ENCODE assay signal across 17 cellular contexts in the genomic region with DNA sequence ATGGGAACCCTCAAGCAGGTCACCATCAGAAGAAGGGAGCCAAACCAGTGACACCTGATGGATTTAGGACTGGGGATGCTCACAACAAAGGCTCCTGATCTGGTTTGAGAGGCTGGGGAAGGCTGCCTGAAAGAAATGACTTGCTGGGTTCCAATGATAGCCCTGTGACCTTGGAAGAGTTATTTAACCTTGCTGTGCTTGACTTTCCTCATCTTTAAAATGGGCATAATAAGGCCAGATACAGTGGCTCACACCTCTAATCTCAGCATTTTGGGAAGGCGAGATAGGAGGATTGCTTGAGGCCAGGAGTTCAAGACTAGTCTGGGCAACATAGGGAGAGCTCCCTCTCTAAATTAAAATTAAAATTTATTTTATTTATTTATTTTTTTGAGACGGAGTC.
DNase-seq lines count a peak whose midpoint lies in the region; ATAC-seq, FAIRE-seq and TF ChIP-seq lines count a peak whose summit lies in the region.
"Had no signal": no experiment of that assay in that cellular context is flagged by ENCODE, and none has a peak within 500 bp of the region (broad histone marks: within the 10 kb centered on the region; RNA-seq: fewer than 3 reads in every experiment).

No MANE protein-coding gene starts in this region.

- H3K4me2 ChIP-seq in K562 (ENCODE audit: insufficient read depth, low read length) (no peak overlapping the region), neural progenitor cell (no peak overlapping the region)

- H3K9ac ChIP-seq in K562 (ENCODE audit: insufficient read depth in 1 of 2, low read depth in 2 of 2, low read length in 2 of 2): no peak overlapping the region
- H3K9ac ChIP-seq in neural progenitor cell: no peak overlapping the region

- H3K79me2 ChIP-seq in K562 (ENCODE audit: control insufficient read depth, insufficient read depth, low read length) (no peaks in the 10 kb centered on the region), neural progenitor cell (ENCODE audit: low read depth) (no peaks in the 10 kb centered on the region)

- no peaks in the 10 kb centered on the region for H3K36me3 Mint-ChIP-seq in neural progenitor cell
- H3K36me3 Mint-ChIP-seq: CD4-positive, CD25-positive, alpha-beta regulatory T cell; CD8-positive, alpha-beta T cell had no signal

- no peaks in the 10 kb centered on the region for H3K9me3 Mint-ChIP-seq in neural progenitor cell
- H3K9me3 Mint-ChIP-seq: CD4-positive, CD25-positive, alpha-beta regulatory T cell; CD8-positive, alpha-beta T cell had no signal

- no peaks in the 10 kb centered on the region for H4K20me1 ChIP-seq in K562 (replicated peaks; ENCODE audit: control insufficient read depth, insufficient read depth, low read length)
- H4K20me1 ChIP-seq in neural progenitor cell (ENCODE audit: low read depth): no peaks in the 10 kb centered on the region

- no peaks in the 10 kb centered on the region for H3K9me3 ChIP-seq in K562 (replicated peaks; ENCODE audit: control insufficient read depth, insufficient read depth, low read depth, low read length)
- H3K9me3 ChIP-seq in neural progenitor cell (ENCODE audit: low read depth): no peaks in the 10 kb centered on the region
- no peaks in the 10 kb centered on the region for H3K9me3 ChIP-seq in thyroid gland
- H3K9me3 ChIP-seq: Caco-2 had no signal

- H2AFZ ChIP-seq in K562 (ENCODE audit: low read depth, low read length) (no peak overlapping the region), neural progenitor cell (replicated peaks) (no peak overlapping the region)

- no TSS peak for BruUV-seq in K562 (replicated peaks; lab: Mats Ljungman, UMichigan)

- H3K27ac ChIP-seq in K562 (ENCODE audit: extremely low read depth, low read depth, low read length) (no peak overlapping the region), neural progenitor cell (no peak overlapping the region), thyroid gland (no peak overlapping the region)
- H3K27ac ChIP-seq: C4-2B had no signal

- H3K9me1 ChIP-seq in K562 (ENCODE audit: control insufficient read depth, insufficient read depth, low read length): no peaks in the 10 kb centered on the region

- TF ChIP-seq CTCF in K562 (IDR thresholded peaks at IDR 0.05 in 2 of 3, conservative IDR thresholded peaks at IDR 0.05 in 1 of 3; ENCODE audit: insufficient read depth in 2 of 3, low read depth in 1 of 3, low read length in 3 of 3) (no peak), neural progenitor cell (IDR thresholded peaks at IDR 0.05) (no peak), thyroid gland (IDR thresholded peaks at IDR 0.05) (no peak)

- H3K36me3 ChIP-seq in K562 (ENCODE audit: control insufficient read depth, insufficient read depth, low read length) (no peaks in the 10 kb centered on the region), neural progenitor cell (no peaks in the 10 kb centered on the region), thyroid gland (no peaks in the 10 kb centered on the region)

- no peak overlapping the region for H3K4me3 ChIP-seq in K562
- no peak overlapping the region for H3K4me3 ChIP-seq in neural progenitor cell
- H3K4me3 ChIP-seq in thyroid gland (replicated peaks in 1 of 3): no peak overlapping the region

- no peak overlapping the region for H3K4me3 Mint-ChIP-seq in neural progenitor cell
- H3K4me3 Mint-ChIP-seq: CD4-positive, CD25-positive, alpha-beta regulatory T cell; CD8-positive, alpha-beta T cell had no signal

- no peak for TF ChIP-seq EP300 in K562 (IDR thresholded peaks at IDR 0.05; ENCODE audit: low read length)

- H3F3A ChIP-seq in neural progenitor cell (ENCODE audit: low read depth): peaks cover 6% of the 10 kb centered on the region

- TF ChIP-seq POLR2A in K562 (conservative IDR thresholded peaks at IDR 0.05): no peak
- no peak for TF ChIP-seq POLR2A in thyroid gland (IDR thresholded peaks at IDR 0.05)

- H3K27me3 Mint-ChIP-seq in neural progenitor cell (ENCODE audit: insufficient read depth, low read depth): peaks cover 9% of the 10 kb centered on the region

- WGBS in K562 (ENCODE audit: insufficient coverage, low coverage, missing lambda C conversion rate): 71% methylated on average over 2 of the region's 2 CpGs
- 98 to 100% methylated on average over 2 of the region's 2 CpGs for WGBS in thyroid gland, 2 donors

- no peak for FAIRE-seq in K562 (lab: Jason Lieb, UNC)
- FAIRE-seq: G401.6, GM12892 had no signal

- CTCF ChIA-PET in K562 (lab: Yijun Ruan, JAX; ENCODE audit: low intra/inter-chr PET ratio): no interaction called here

- POLR2A ChIA-PET in K562 (lab: Yijun Ruan, JAX): no interaction called here

- H3K4me1 Mint-ChIP-seq in neural progenitor cell: peaks cover 13% of the 10 kb centered on the region
- H3K4me1 Mint-ChIP-seq: CD4-positive, CD25-positive, alpha-beta regulatory T cell had no signal

- no peak for TF ChIP-seq RAD21 in K562 (CRISPR knock-in tag; conservative IDR thresholded peaks at IDR 0.05 in 1 of 2, IDR thresholded peaks at IDR 0.05 in 1 of 2)

- in situ Hi-C loops in K562 (cut with MboI): no loop called here

- H3K27ac Mint-ChIP-seq in neural progenitor cell: peak overlapping the region; percentile 63
- H3K27ac Mint-ChIP-seq: CD4-positive, CD25-positive, alpha-beta regulatory T cell; CD8-positive, alpha-beta T cell had no signal

- DNase-seq in K562 (ENCODE audit: extremely low read depth in 1 of 4, low spot score in 3 of 4): no peak
- peak; percentile 24 for DNase-seq in ecto neural progenitor cell (ENCODE audit: low spot score)
- DNase-seq in neural progenitor cell (ENCODE audit: low spot score): no peak
- no peak for DNase-seq in activated CD4-positive, alpha-beta T cell treated with anti-CD3 and anti-CD28 coated beads, Interleukin-2, amount 50 U/mL, for 4 hours
- DNase-seq in thyroid gland: no peak
- no peak for DNase-seq in stimulated activated CD4-positive, alpha-beta T cell treated with anti-CD3 and anti-CD28 coated beads, Interleukin-4, amount 100 ng/mL, for 4 hours
- DNase-seq: Caco-2; CD4-positive, CD25-positive, alpha-beta regulatory T cell; CD8-positive, alpha-beta T cell; DMS153; DND-41; GOT3; H7; HCEC 1CT had no signal

- no peak for ATAC-seq in K562
- ATAC-seq: CD8-positive, alpha-beta T cell had no signal

- intact Hi-C loops in K562 (cut with micrococcal nuclease) (no loop called here), thyroid gland (cut with DNase I) (no loop called here)

- H3K4me1 ChIP-seq in K562 (replicated peaks in 1 of 2; ENCODE audit: control insufficient read depth in 2 of 2, insufficient read depth in 2 of 2, low read length in 2 of 2) (peaks cover 0 to 9% of the 10 kb centered on the region in 2 experiments; a peak in 2 of 5 replicates), neural progenitor cell (peaks cover 10% of the 10 kb centered on the region), thyroid gland (peaks cover 12 to 16% of the 10 kb centered on the region in 2 donors)

- H3K27me3 ChIP-seq in K562 (ENCODE audit: control insufficient read depth in 2 of 2, insufficient read depth in 2 of 2, low read length in 2 of 2) (no peaks in the 10 kb centered on the region), neural progenitor cell (no peaks in the 10 kb centered on the region), thyroid gland (no peaks in the 10 kb centered on the region)

TF ChIP-seq in K562, 482 proteins besides CTCF, POLR2A, EP300 and RAD21:
- TF ChIP-seq ESRRA (IDR thresholded peaks at IDR 0.05; ENCODE audit: borderline replicate concordance, low read depth) (peak; percentile 93), GABPB2 (CRISPR knock-in tag; conservative IDR thresholded peaks at IDR 0.05) (no peak), RBM25 (IDR thresholded peaks at IDR 0.05; ENCODE audit: low read depth, low read length, severe bottlenecking) (peak; percentile 85), BCOR (IDR thresholded peaks at IDR 0.05) (peak; percentile 83), KDM1A (IDR thresholded peaks at IDR 0.05) (peak in 1 of 2 experiments; percentile 70; a peak in 2 of 4 replicates), ADNP (tag; IDR thresholded peaks at IDR 0.05) (0 out of 2 replicates have a peak, but pooled peaks have one; percentile 44)
